Comparison of ENCODE assay signal across 13 cellular contexts in genomic region chr11:29019960-29020683, GRCh38.
DNase-seq lines count a peak whose midpoint lies in the region; ATAC-seq and TF ChIP-seq lines count a peak whose summit lies in the region.
"Had no signal": no experiment of that assay in that cellular context is flagged by ENCODE, and none has a peak within 500 bp of the region (broad histone marks: within the 10 kb centered on the region; RNA-seq: fewer than 3 reads in every experiment).

No MANE protein-coding gene starts in this region.

- H3K27ac Mint-ChIP-seq in CD14-positive monocyte = no peak overlapping the region
- H3K27ac Mint-ChIP-seq: CD8-positive, alpha-beta memory T cell had no signal

- H3K27ac ChIP-seq in A673 (ENCODE audit: low read depth, low read length, poor library complexity, severe bottlenecking) = no peak overlapping the region
- H3K27ac ChIP-seq in RWPE2 (ENCODE audit: poor library complexity, severe bottlenecking) = peak overlapping the region; percentile 64
- H3K27ac ChIP-seq: parathyroid adenoma had no signal

- WGBS in lower leg skin, 2 donors = 73% methylated on average over 3 of the region's 3 CpGs

- H3K4me1 ChIP-seq in A673 (ENCODE audit: insufficient read depth, low read length, poor library complexity, severe bottlenecking) = no peaks in the 10 kb centered on the region
- peaks cover 32% of the 10 kb centered on the region for H3K4me1 ChIP-seq in RWPE2 (ENCODE audit: insufficient read depth, poor library complexity, severe bottlenecking)
- H3K4me1 ChIP-seq: parathyroid adenoma had no signal

- POLR2A ChIA-PET in A673 (lab: Charles Lee; ENCODE audit: low non-redundant PET) = no interaction called here

- BruUV-seq in A673 (replicated peaks; lab: Mats Ljungman, UMichigan) = no TSS peak

- DNase-seq in A673 (ENCODE audit: low spot score) (peak; percentile 82), H7 (peak; percentile 1), RWPE2 (ENCODE audit: low spot score) (no peak), glomerular endothelial cell (ENCODE audit: extremely low read depth, low read depth, low spot score) (peak; percentile 64), CD14-positive monocyte (ENCODE audit: low spot score) (no peak), lower leg skin (ENCODE audit: low spot score in 2 of 2) (no peak)
- DNase-seq in activated CD8-positive, alpha-beta memory T cell treated with anti-CD3 and anti-CD28 coated beads, Interleukin-2, amount 50 U/mL, for 4 hours = no peak
- DNase-seq: activated naive CD4-positive, alpha-beta T cell treated with Interleukin-2 at 50 U/mL for 16 hours; CD8-positive, alpha-beta memory T cell; NCI-H187 treated with DMSO at 0.1 percent for 48 hours; T-helper 9 cell had no signal

- H3K27me3 Mint-ChIP-seq in CD14-positive monocyte (ENCODE audit: low read depth in 3 of 3) = no peaks in the 10 kb centered on the region
- H3K27me3 Mint-ChIP-seq: CD8-positive, alpha-beta memory T cell had no signal

- intact Hi-C loops in A673 (cut with micrococcal nuclease; ENCODE audit: unreplicated experiment) (loop anchor here (5.0 kb wide), 4 partner anchors 137 to 1323 kb away; no protein-coding TSS in a partner anchor), CD14-positive monocyte (cut with micrococcal nuclease) (no loop called here), lower leg skin (cut with DNase I; ENCODE audit: low total_unique reads) (no loop called here)

- no peaks in the 10 kb centered on the region for H3K4me1 Mint-ChIP-seq in CD14-positive monocyte
- H3K4me1 Mint-ChIP-seq: CD8-positive, alpha-beta memory T cell had no signal

- H3K9me3 Mint-ChIP-seq in CD14-positive monocyte = peaks cover 0 to 5% (median 0%) of the 10 kb centered on the region in 7 donors

- no peak for TF ChIP-seq POLR2A in lower leg skin (IDR thresholded peaks at IDR 0.05)

- H3K36me3 ChIP-seq in A673 (ENCODE audit: insufficient read depth, low read length, poor library complexity, severe bottlenecking) = no peaks in the 10 kb centered on the region
- no peaks in the 10 kb centered on the region for H3K36me3 ChIP-seq in H7 (replicated peaks; ENCODE audit: control insufficient read depth, insufficient read depth, low read length)
- H3K36me3 ChIP-seq in RWPE2 (ENCODE audit: low read depth) = no peaks in the 10 kb centered on the region

- no peaks in the 10 kb centered on the region for H3K36me3 Mint-ChIP-seq in CD14-positive monocyte
- H3K36me3 Mint-ChIP-seq: CD8-positive, alpha-beta memory T cell had no signal

- no peak overlapping the region for H3K4me3 ChIP-seq in A673 (ENCODE audit: low read depth, low read length, poor library complexity, severe bottlenecking)
- H3K4me3 ChIP-seq in H7 (ENCODE audit: insufficient read depth, low read depth, low read length) = no peak overlapping the region
- no peak overlapping the region for H3K4me3 ChIP-seq in RWPE2 (ENCODE audit: severe bottlenecking)
- H3K4me3 ChIP-seq in lower leg skin (ENCODE audit: low read depth, poor library complexity, severe bottlenecking) = no peak overlapping the region

- no peak overlapping the region for H3K4me3 Mint-ChIP-seq in CD14-positive monocyte
- H3K4me3 Mint-ChIP-seq: CD8-positive, alpha-beta memory T cell had no signal

- CTCF ChIA-PET in A673 (lab: Charles Lee) = interaction anchor here (0.5 to 2.1 kb wide), 6 partner anchors 76 to 490 kb away, joined by 3 to 9 read pairs (median 5); no protein-coding TSS in a partner anchor

- peak; percentile 97 for TF ChIP-seq CTCF in A673 (conservative IDR thresholded peaks at IDR 0.05; ENCODE audit: low read depth, low read length)
- TF ChIP-seq CTCF in RWPE2 (IDR thresholded peaks at IDR 0.05; ENCODE audit: poor library complexity, severe bottlenecking) = peak; percentile 63
- no peak for TF ChIP-seq CTCF in CD14-positive monocyte (IDR thresholded peaks at IDR 0.05)
- no peak for TF ChIP-seq CTCF in lower leg skin (IDR thresholded peaks at IDR 0.05)

- no peaks in the 10 kb centered on the region for H3K9me3 ChIP-seq in A673 (ENCODE audit: low read depth, low read length, poor library complexity, severe bottlenecking)
- H3K9me3 ChIP-seq in RWPE2 (ENCODE audit: severe bottlenecking) = no peaks in the 10 kb centered on the region

- no peaks in the 10 kb centered on the region for H3K27me3 ChIP-seq in A673 (replicated peaks; ENCODE audit: insufficient read depth, low read depth, low read length, poor library complexity)
- H3K27me3 ChIP-seq in H7 (ENCODE audit: control insufficient read depth, insufficient read depth, low read length) = no peaks in the 10 kb centered on the region
- H3K27me3 ChIP-seq in RWPE2 (ENCODE audit: insufficient read depth, poor library complexity, severe bottlenecking) = no peaks in the 10 kb centered on the region

- ATAC-seq in RWPE2 (ENCODE audit: low read depth) (peak; percentile 50), GM18909 (IDR thresholded peaks at IDR 0.05; ENCODE audit: poor library complexity, unreplicated experiment) (no peak)

Comparison
In these comparisons a context has a peak if more than half of its experiments do, and no peak if none do; other contexts are left out.
1. DNase-seq: peak in A673 (single experiment), H7 (single experiment) and glomerular endothelial cell (single experiment); none in RWPE2 (single experiment), CD14-positive monocyte (single experiment), lower leg skin (0 of 2) and activated CD8-positive, alpha-beta memory T cell treated with anti-CD3 and anti-CD28 coated beads, Interleukin-2, amount 50 U/mL, for 4 hours (single experiment).
2. CTCF ChIP-seq: peak in A673 (single experiment) and RWPE2 (single experiment); none in CD14-positive monocyte (single experiment) and lower leg skin (0 of 3).